9 cellular contexts compared by ENCODE assay signal in genomic region chr6:5401845-5402738, GRCh38.
DNase-seq lines count a peak whose midpoint lies in the region; ATAC-seq and TF ChIP-seq lines count a peak whose summit lies in the region.
"Had no signal": no experiment of that assay in that cellular context is flagged by ENCODE, and none has a peak within 500 bp of the region (broad histone marks: within the 10 kb centered on the region; RNA-seq: fewer than 3 reads in every experiment).

No MANE protein-coding gene starts in this region.

- no peak for TF ChIP-seq EP300 in esophagus muscularis mucosa (IDR thresholded peaks at IDR 0.05)
- TF ChIP-seq EP300 in suprapubic skin (IDR thresholded peaks at IDR 0.05) = no peak

- H3K9me3 Mint-ChIP-seq in natural killer cell = no peaks in the 10 kb centered on the region
- no peaks in the 10 kb centered on the region for H3K9me3 Mint-ChIP-seq in natural killer cell treated with Interleukin-12 subunit alpha and Interleukin-12 subunit beta and Interleukin-15 and Interleukin-18, amount 100 ng/mL, for 72 hours

- WGBS in esophagus muscularis mucosa = 88% methylated on average over 4 of the region's 4 CpGs
- 85% methylated on average over 4 of the region's 4 CpGs for WGBS in suprapubic skin

- no peak overlapping the region for H3K27ac Mint-ChIP-seq in natural killer cell
- H3K27ac Mint-ChIP-seq in natural killer cell treated with Interleukin-12 subunit alpha and Interleukin-12 subunit beta and Interleukin-15 and Interleukin-18, amount 100 ng/mL, for 72 hours = no peak overlapping the region

- H3K9me3 ChIP-seq in esophagus muscularis mucosa (peaks cover 0 to 8% (median 4%) of the 10 kb centered on the region in 4 donors), suprapubic skin (peaks cover 7% of the 10 kb centered on the region)

- TF ChIP-seq POLR2A in esophagus muscularis mucosa (IDR thresholded peaks at IDR 0.05; ENCODE audit: low read depth) (no peak), suprapubic skin (IDR thresholded peaks at IDR 0.05) (no peak)

- no peaks in the 10 kb centered on the region for H3K27me3 Mint-ChIP-seq in natural killer cell (ENCODE audit: low read depth in 2 of 2)
- H3K27me3 Mint-ChIP-seq in natural killer cell treated with Interleukin-12 subunit alpha and Interleukin-12 subunit beta and Interleukin-15 and Interleukin-18, amount 100 ng/mL, for 72 hours = no peaks in the 10 kb centered on the region

- H3K4me1 Mint-ChIP-seq in natural killer cell = peaks cover 10 to 11% of the 10 kb centered on the region in 2 donors
- H3K4me1 Mint-ChIP-seq in natural killer cell treated with Interleukin-12 subunit alpha and Interleukin-12 subunit beta and Interleukin-15 and Interleukin-18, amount 100 ng/mL, for 72 hours (ENCODE audit: low read depth in 2 of 2) = peaks cover 0 to 11% of the 10 kb centered on the region in 2 donors

- H3K36me3 Mint-ChIP-seq in natural killer cell = no peaks in the 10 kb centered on the region
- no peaks in the 10 kb centered on the region for H3K36me3 Mint-ChIP-seq in natural killer cell treated with Interleukin-12 subunit alpha and Interleukin-12 subunit beta and Interleukin-15 and Interleukin-18, amount 100 ng/mL, for 72 hours

- DNase-seq in natural killer cell (no peak), OCI-M1 (lab: John Stamatoyannopoulos, UW) (peak; percentile 80), esophagus muscularis mucosa (ENCODE audit: extremely low spot score) (no peak), suprapubic skin (ENCODE audit: low spot score in 2 of 2) (no peak), NCI-H2196 (lab: John Stamatoyannopoulos, UW; ENCODE audit: unreplicated experiment) (no peak), GDM1 (lab: John Stamatoyannopoulos, UW) (no peak)
- DNase-seq in natural killer cell treated with Interleukin-12 subunit alpha and Interleukin-12 subunit beta and Interleukin-15 and Interleukin-18, amount 100 ng/mL, for 72 hours (ENCODE audit: low spot score) = no peak
- DNase-seq: activated T-cell treated with anti-CD3 and anti-CD28 coated beads, Interleukin-2, amount 50 U/mL, for 4 hours had no signal

- H3K4me3 Mint-ChIP-seq in natural killer cell = no peak overlapping the region
- no peak overlapping the region for H3K4me3 Mint-ChIP-seq in natural killer cell treated with Interleukin-12 subunit alpha and Interleukin-12 subunit beta and Interleukin-15 and Interleukin-18, amount 100 ng/mL, for 72 hours
- H3K4me3 Mint-ChIP-seq: activated T-cell treated with anti-CD3 and anti-CD28 coated beads, Interleukin-2, amount 50 U/mL, for 4 hours had no signal

- H3K36me3 ChIP-seq in esophagus muscularis mucosa (no peaks in the 10 kb centered on the region), suprapubic skin (no peaks in the 10 kb centered on the region)

- H3K27ac ChIP-seq in esophagus muscularis mucosa (replicated peaks in 1 of 4) (no peak overlapping the region), suprapubic skin (no peak overlapping the region)

- peak; percentile 26 for TF ChIP-seq CTCF in natural killer cell (IDR thresholded peaks at IDR 0.05)
- peak in 2 of 3 experiments; percentile 10 to 33 for TF ChIP-seq CTCF in esophagus muscularis mucosa (IDR thresholded peaks at IDR 0.05)
- no peak for TF ChIP-seq CTCF in suprapubic skin (IDR thresholded peaks at IDR 0.05)

- no peaks in the 10 kb centered on the region for H3K4me1 ChIP-seq in esophagus muscularis mucosa
- no peaks in the 10 kb centered on the region for H3K4me1 ChIP-seq in suprapubic skin

- intact Hi-C loops in natural killer cell (cut with micrococcal nuclease) (no loop called here), esophagus muscularis mucosa (cut with DNase I) (no loop called here)

- no peaks in the 10 kb centered on the region for H3K27me3 ChIP-seq in esophagus muscularis mucosa
- no peaks in the 10 kb centered on the region for H3K27me3 ChIP-seq in suprapubic skin

- ATAC-seq in natural killer cell (no peak), HG03139 (IDR thresholded peaks at IDR 0.05; ENCODE audit: unreplicated experiment) (no peak)
- ATAC-seq in natural killer cell treated with Interleukin-12 subunit alpha and Interleukin-12 subunit beta and Interleukin-15 and Interleukin-18, amount 100 ng/mL, for 72 hours = no peak
- ATAC-seq: activated T-cell treated with anti-CD3 and anti-CD28 coated beads, Interleukin-2, amount 50 U/mL, for 4 hours had no signal

- no peak overlapping the region for H3K4me3 ChIP-seq in esophagus muscularis mucosa
- no peak overlapping the region for H3K4me3 ChIP-seq in suprapubic skin

Comparison
In these comparisons a context has a peak if more than half of its experiments do, and no peak if none do; other contexts are left out.
1. CTCF ChIP-seq: peak in natural killer cell (single experiment) and esophagus muscularis mucosa (2 of 3); none in suprapubic skin (0 of 2).